ENCODE assay signal across 31 cellular contexts in the genomic region with DNA sequence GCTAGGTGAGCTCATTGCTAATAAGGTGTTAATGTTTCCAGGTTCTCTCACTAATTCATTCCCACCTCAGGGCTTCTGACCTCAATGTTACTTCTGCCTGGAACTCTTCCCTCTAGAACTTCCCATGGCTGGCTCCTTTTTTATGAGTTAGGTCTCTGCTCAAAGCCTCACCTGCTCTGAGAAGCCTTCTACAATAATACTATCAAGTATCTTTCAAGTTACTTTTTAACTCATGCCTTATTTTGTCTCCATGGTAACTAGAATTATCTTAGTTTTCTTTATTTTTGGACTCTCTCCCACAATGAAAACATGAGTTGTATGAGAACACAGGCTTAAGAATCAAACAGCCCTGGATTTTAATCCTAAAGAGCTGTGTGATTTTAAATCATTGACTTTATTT.
"Had no signal": no experiment of that assay in that cellular context is flagged by ENCODE, and none has a peak within 500 bp of the region (broad histone marks: within the 10 kb centered on the region; RNA-seq: fewer than 3 reads in every experiment).

No MANE protein-coding gene starts in this region.

- DNase-seq: activated CD4-positive, alpha-beta T cell treated with anti-CD3 and anti-CD28 coated beads, Interleukin-2, amount 10 ng/mL, durations not matched to agents 24 days and 14 days; activated CD4-positive, alpha-beta T cell treated with anti-CD3 and anti-CD28 coated beads, Interleukin-2, amount 50 U/mL, for 4 hours; activated CD8-positive, alpha-beta T cell treated with anti-CD3 and anti-CD28 coated beads for 36 hours; activated effector memory CD4-positive, alpha-beta T cell treated with anti-CD3 and anti-CD28 coated beads, Interleukin-2, amount 50 U/mL, for 16 hours; activated naive CD4-positive, alpha-beta T cell; activated naive CD4-positive, alpha-beta T cell treated with anti-CD3 and anti-CD28 coated beads, Interleukin-2, amount 50 U/mL, for 16 hours; activated naive CD8-positive, alpha-beta T cell treated with anti-CD3 and anti-CD28 coated beads for 36 hours; activated T-cell treated with anti-CD3 and anti-CD28 coated beads, Interleukin-2, amount 50 U/mL, for 1 hour; activated T-cell treated with anti-CD3 and anti-CD28 coated beads, Interleukin-2, amount 50 U/mL, for 72 hours; amniotic stem cell; aorta; MM.1S; MV-4-11; NCI-H1092; NCI-H1436 treated with DMSO at 0.1 percent for 48 hours; NCI-H1694 treated with DMSO at 0.1 percent for 48 hours; NCI-H2029; NCI-H2171; NCI-H510A; NCI-H526; NCI-H748 treated with DMSO at 0.1 percent for 48 hours; NK-92 treated with Interleukin-12 subunit alpha and Interleukin-12 subunit beta, amount 100 ng/mL, for 24 hours; Right ventricle myocardium superior; SW 1271 had no signal

- H3K4me3 ChIP-seq: cardiac muscle cell, PC-9 had no signal

- H3K27me3 ChIP-seq: cardiac muscle cell had no signal

- H3K27me3 Mint-ChIP-seq: activated CD4-positive, alpha-beta T cell treated with anti-CD3 and anti-CD28 coated beads, Interleukin-2, amount 10 ng/mL, durations not matched to agents 24 days and 14 days; activated CD8-positive, alpha-beta T cell treated with anti-CD3 and anti-CD28 coated beads for 36 hours; activated naive CD8-positive, alpha-beta T cell treated with anti-CD3 and anti-CD28 coated beads for 36 hours; activated T-helper 17 cell treated with anti-CD3 and anti-CD28 coated beads, Interleukin-2, amount 50 U/mL, for 72 hours; central memory CD8-positive, alpha-beta T cell had no signal

- H3K4me3 Mint-ChIP-seq: activated CD4-positive, alpha-beta T cell treated with anti-CD3 and anti-CD28 coated beads, Interleukin-2, amount 10 ng/mL, durations not matched to agents 24 days and 14 days; activated CD8-positive, alpha-beta T cell treated with anti-CD3 and anti-CD28 coated beads for 36 hours; activated naive CD8-positive, alpha-beta T cell treated with anti-CD3 and anti-CD28 coated beads for 36 hours; activated T-cell treated with anti-CD3 and anti-CD28 coated beads, Interleukin-2, amount 50 U/mL, for 72 hours; activated T-helper 17 cell treated with anti-CD3 and anti-CD28 coated beads, Interleukin-2, amount 50 U/mL, for 72 hours; central memory CD8-positive, alpha-beta T cell; T-helper 2 cell treated with Interferon-gamma antibody and Interleukin-4, amounts not matched to agents 5 μg/mL and 100 μg/mL, for 36 hours had no signal

- H3K27ac Mint-ChIP-seq: activated CD4-positive, alpha-beta T cell treated with anti-CD3 and anti-CD28 coated beads, Interleukin-2, amount 10 ng/mL, durations not matched to agents 24 days and 14 days; activated CD8-positive, alpha-beta T cell treated with anti-CD3 and anti-CD28 coated beads for 36 hours; activated T-cell treated with anti-CD3 and anti-CD28 coated beads, Interleukin-2, amount 50 U/mL, for 72 hours; activated T-helper 17 cell treated with anti-CD3 and anti-CD28 coated beads, Interleukin-2, amount 50 U/mL, for 72 hours; T-helper 2 cell treated with Interferon-gamma antibody and Interleukin-4, amounts not matched to agents 5 μg/mL and 100 μg/mL, for 36 hours had no signal

- FAIRE-seq: RCC 7860, TTC549 had no signal

- H3K27ac ChIP-seq: cardiac muscle cell, PC-9 had no signal

- H3K4me2 ChIP-seq: PC-9 had no signal

- H3K9me3 Mint-ChIP-seq: activated CD4-positive, alpha-beta T cell treated with anti-CD3 and anti-CD28 coated beads, Interleukin-2, amount 10 ng/mL, durations not matched to agents 24 days and 14 days; activated T-helper 17 cell treated with anti-CD3 and anti-CD28 coated beads, Interleukin-2, amount 50 U/mL, for 72 hours; central memory CD8-positive, alpha-beta T cell; T-helper 2 cell treated with Interferon-gamma antibody and Interleukin-4, amounts not matched to agents 5 μg/mL and 100 μg/mL, for 36 hours had no signal

- H2AFZ ChIP-seq: PC-9 had no signal

- ATAC-seq: activated CD8-positive, alpha-beta T cell treated with anti-CD3 and anti-CD28 coated beads for 36 hours; activated T-cell treated with anti-CD3 and anti-CD28 coated beads, Interleukin-2, amount 50 U/mL, for 72 hours; activated T-helper 17 cell treated with anti-CD3 and anti-CD28 coated beads, Interleukin-2, amount 50 U/mL, for 72 hours had no signal
